Comparison of ENCODE assay signal across 8 cellular contexts in genomic region chr7:522071-522937, GRCh38. TPM values are rescaled to one million over a fixed set of nuclear protein-coding genes. Genes with fewer than 3 reads are reported as not detected.
DNase-seq lines count a peak whose midpoint lies in the region; ATAC-seq and TF ChIP-seq lines count a peak whose summit lies in the region.

No MANE protein-coding gene starts in this region.

- no peaks in the 10 kb centered on the region for H3K9me3 ChIP-seq in endodermal cell (ENCODE audit: control insufficient read depth, low read length)
- no peaks in the 10 kb centered on the region for H3K9me3 ChIP-seq in upper lobe of right lung

- H3K36me3 ChIP-seq in endodermal cell (ENCODE audit: control insufficient read depth, insufficient read depth, low read length) (no peaks in the 10 kb centered on the region), upper lobe of right lung (no peaks in the 10 kb centered on the region)

- H3K36me3 Mint-ChIP-seq in endodermal cell (ENCODE audit: low read depth) = no peaks in the 10 kb centered on the region

- peak; percentile 86 for DNase-seq in COLO668 (lab: John Stamatoyannopoulos, UW; ENCODE audit: unreplicated experiment)
- peak; percentile 45 for DNase-seq in HEK293T (ENCODE audit: extremely low spot score)
- DNase-seq in SK-MEL-5 (ENCODE audit: low read depth, low spot score) = peak; percentile 22
- DNase-seq in endodermal cell = peak; percentile 73
- DNase-seq in midbrain (lab: John Stamatoyannopoulos, UW) = peak; percentile 5
- DNase-seq in upper lobe of right lung = no peak
- DNase-seq in dedifferentiated amniotic fluid mesenchymal stem cell (ENCODE audit: extremely low spot score) = no peak
- no peak for DNase-seq in inferior parietal cortex (ENCODE audit: extremely low spot score)

- H3K4me3 ChIP-seq in endodermal cell (ENCODE audit: low read length) (peak overlapping the region; percentile 29), upper lobe of right lung (peak overlapping the region; percentile 52)

- H3K27ac Mint-ChIP-seq in endodermal cell = no peak overlapping the region

- ATAC-seq in upper lobe of right lung = peak; percentile 33

- intact Hi-C loops in upper lobe of right lung (cut with DNase I) = no loop called here

- CTCF ChIA-PET in HEK293T (lab: Yijun Ruan, JAX) = no interaction called here

- H3K4me1 Mint-ChIP-seq in endodermal cell = peaks cover 4% of the 10 kb centered on the region

- H3K4me1 ChIP-seq in endodermal cell (ENCODE audit: control insufficient read depth, insufficient read depth, low read length) (peaks cover 6% of the 10 kb centered on the region), upper lobe of right lung (peaks cover 32% of the 10 kb centered on the region)

- peak overlapping the region; percentile 38 for H3K4me3 Mint-ChIP-seq in endodermal cell

- H3K27me3 Mint-ChIP-seq in endodermal cell (ENCODE audit: insufficient read depth) = peaks cover 59% of the 10 kb centered on the region

- H3K27me3 ChIP-seq in endodermal cell (ENCODE audit: control insufficient read depth, insufficient read depth, low read length, poor library complexity, severe bottlenecking) = peaks cover 76% of the 10 kb centered on the region
- H3K27me3 ChIP-seq in upper lobe of right lung = peaks cover 32% of the 10 kb centered on the region

- TF ChIP-seq CTCF in endodermal cell (conservative IDR thresholded peaks at IDR 0.05) (no peak), upper lobe of right lung (IDR thresholded peaks at IDR 0.05) (no peak)

- H3K9me3 Mint-ChIP-seq in endodermal cell = no peaks in the 10 kb centered on the region

- POLR2A ChIA-PET in HEK293T (lab: Yijun Ruan, JAX) = no interaction called here

- 1 to 4% methylated on average over 25 to 89 of the region's 89 CpGs for WGBS in endodermal cell (ENCODE audit: insufficient coverage in 1 of 2, insufficient read length in 1 of 2), 2 experiments

- H3K27ac ChIP-seq in endodermal cell (ENCODE audit: low read depth, low read length) (no peak overlapping the region), upper lobe of right lung (peak overlapping the region; percentile 6)

- in situ Hi-C loops in SK-MEL-5 (cut with HindIII; ENCODE audit: low pct_unique_long_range_greater_than_20kb, low sequenced_read_pairs) = no loop called here

- H3K9ac ChIP-seq in endodermal cell (ENCODE audit: extremely low read depth, low read length, poor library complexity, severe bottlenecking) = no peak overlapping the region

TF ChIP-seq in HEK293T, 16 proteins besides CTCF, POLR2A, EP300 and RAD21:
- no peak for TF ChIP-seq NFRKB (IDR thresholded peaks at IDR 0.05)
- TF ChIP-seq ELF4 (IDR thresholded peaks at IDR 0.05) = no peak
- no peak for TF ChIP-seq CTBP1 (IDR thresholded peaks at IDR 0.05; ENCODE audit: borderline replicate concordance)
- no peak for TF ChIP-seq PKNOX1 (IDR thresholded peaks at IDR 0.05)
- TF ChIP-seq ZNF384 (IDR thresholded peaks at IDR 0.05) = no peak
- TF ChIP-seq BHLHE40 (IDR thresholded peaks at IDR 0.05; ENCODE audit: borderline replicate concordance) = no peak
- no peak for TF ChIP-seq LEF1 (IDR thresholded peaks at IDR 0.05; ENCODE audit: borderline replicate concordance)
- TF ChIP-seq TARDBP (IDR thresholded peaks at IDR 0.05) = no peak
- no peak for TF ChIP-seq ARNT (IDR thresholded peaks at IDR 0.05)
- TF ChIP-seq SUZ12 (IDR thresholded peaks at IDR 0.05) = no peak
- no peak; the same call in 1 of the 2 replicates for TF ChIP-seq L3MBTL2 (conservative IDR thresholded peaks at IDR 0.05)
- TF ChIP-seq SP1 (IDR thresholded peaks at IDR 0.05) = no peak
- no peak for TF ChIP-seq HDGF (IDR thresholded peaks at IDR 0.05; ENCODE audit: borderline replicate concordance)
- TF ChIP-seq FOXM1 (IDR thresholded peaks at IDR 0.05; ENCODE audit: borderline replicate concordance) = no peak

RNA-seq across cellular contexts. Expression of gene PDGFA, which starts 2.7 kb away (rescaled TPM):
- 2.4 and 2.9 TPM in 2 replicates for total RNA-seq in SK-MEL-5 (2014; rRNA removed; shearing (Covaris generic))
- 2.6 and 3.9 TPM in 2 replicates for polyA plus RNA-seq in SK-MEL-5 (2015; cell fraction: cytosol; rRNA removed)
- polyA plus RNA-seq in SK-MEL-5 (2015; cell fraction: nucleus; rRNA removed) = 2.5 and 3.9 TPM in 2 replicates
- 10 to 100 TPM; 11.9 to 24.1 TPM for total RNA-seq in endodermal cell
- polyA plus RNA-seq in endodermal cell (2013, experiment 1 of 2) = 7.7 TPM
- polyA plus RNA-seq in endodermal cell (2013, experiment 2 of 2) = 5.3 TPM
- 57.1 TPM for total RNA-seq in upper lobe of right lung

Comparison
In these comparisons a context has a peak if more than half of its experiments do, and no peak if none do; other contexts are left out.
1. DNase-seq: peak in COLO668 (single experiment), HEK293T (single experiment), SK-MEL-5 (single experiment), endodermal cell (single experiment) and midbrain (single experiment); none in upper lobe of right lung (single experiment), dedifferentiated amniotic fluid mesenchymal stem cell (single experiment) and inferior parietal cortex (single experiment).